1 cellular context compared by ENCODE assay signal in genomic region chr14:102646615-102647014, GRCh38.
TF ChIP-seq lines count a peak whose summit lies in the region.

No MANE protein-coding gene starts in this region.

TF ChIP-seq in IMR-90, 13 proteins besides CTCF, POLR2A, EP300 and RAD21 (continued from another document):
- TF ChIP-seq RCOR1 (IDR thresholded peaks at IDR 0.05; ENCODE audit: insufficient replicate concordance, low read length) (no peak), FOS (IDR thresholded peaks at IDR 0.05; ENCODE audit: low read depth, low read length) (no peak), BHLHE40 (IDR thresholded peaks at IDR 0.05; ENCODE audit: low read depth, low read length) (no peak), SMC3 (IDR thresholded peaks at IDR 0.05; ENCODE audit: low read depth, low read length) (no peak)
